Comparison of ENCODE assay signal across 1 cellular context in genomic region chr6:89955364-89955763, GRCh38.
TF ChIP-seq lines count a peak whose summit lies in the region.

No MANE protein-coding gene starts in this region.

TF ChIP-seq in SK-N-SH treated with all-trans-retinoic acid at 6 μM for 48 hours, 23 proteins besides CTCF, POLR2A, EP300 and RAD21 (continued from another document):
- no peak for TF ChIP-seq TSHZ2 (CRISPR knock-in tag; IDR thresholded peaks at IDR 0.05)
- no peak for TF ChIP-seq CSRNP3 (CRISPR knock-in tag; IDR thresholded peaks at IDR 0.05)
- TF ChIP-seq ESRRG (CRISPR knock-in tag; IDR thresholded peaks at IDR 0.05), result no peak
- no peak for TF ChIP-seq ZFP3 (CRISPR knock-in tag; IDR thresholded peaks at IDR 0.05)
- no peak for TF ChIP-seq PATZ1 (CRISPR knock-in tag; IDR thresholded peaks at IDR 0.05; ENCODE audit: borderline replicate concordance)
- no peak for TF ChIP-seq ZNF565 (CRISPR knock-in tag; conservative IDR thresholded peaks at IDR 0.05; ENCODE audit: low read depth)
- TF ChIP-seq TOX (CRISPR knock-in tag; IDR thresholded peaks at IDR 0.05; ENCODE audit: borderline replicate concordance), result no peak
